Comparison of ENCODE assay signal across 10 cellular contexts in the genomic region with DNA sequence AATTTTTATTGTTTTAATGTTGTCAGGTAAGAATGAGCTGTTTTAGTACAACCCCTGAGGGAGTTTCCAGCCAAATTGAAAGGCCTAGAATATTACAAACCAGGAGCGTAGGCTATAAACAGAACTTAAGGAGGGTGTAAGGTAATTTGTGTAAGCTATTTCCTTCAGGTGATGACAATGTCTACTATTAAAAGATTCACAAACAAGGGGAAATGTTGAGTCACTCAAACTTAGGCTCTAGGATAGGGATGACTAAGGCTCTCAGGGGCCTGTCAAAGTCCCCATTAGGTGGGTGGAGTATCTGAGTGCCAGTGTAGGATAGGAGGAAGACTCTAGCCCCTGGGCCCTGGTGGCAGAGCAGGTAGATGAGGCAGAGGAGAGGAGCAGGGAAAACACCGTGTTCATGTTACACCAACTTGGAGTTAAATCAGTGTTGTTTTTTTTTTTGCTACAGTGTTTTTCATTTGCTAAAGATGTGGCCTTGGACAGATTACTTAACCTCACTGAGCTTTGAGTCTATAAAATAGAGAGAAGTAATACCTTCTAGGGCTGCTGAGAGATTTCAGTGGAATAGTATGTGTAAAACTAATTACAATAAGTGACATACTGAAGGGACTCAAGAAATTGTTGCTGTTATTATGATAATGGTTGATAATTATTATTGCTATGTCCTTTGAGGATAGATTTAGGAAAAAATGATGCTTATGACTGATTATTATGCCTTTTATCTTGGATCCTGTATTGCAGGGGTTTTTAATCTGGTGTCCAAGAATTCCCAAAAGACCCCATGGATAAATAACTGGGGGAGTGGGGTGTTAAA. TPM values are rescaled to one million over a fixed set of nuclear protein-coding genes. Genes with fewer than 3 reads are reported as not detected.
DNase-seq lines count a peak whose midpoint lies in the region; ATAC-seq and TF ChIP-seq lines count a peak whose summit lies in the region.
"Had no signal": no experiment of that assay in that cellular context is flagged by ENCODE, and none has a peak within 500 bp of the region (broad histone marks: within the 10 kb centered on the region; RNA-seq: fewer than 3 reads in every experiment).

No MANE protein-coding gene starts in this region.

- DNase-seq in EL (peak; percentile 60), HT1080 (ENCODE audit: low read depth) (peak; percentile 96), mammary epithelial cell (peak; percentile 99), NCI-H2227 treated with DMSO at 0.1 percent for 48 hours (lab: John Stamatoyannopoulos, UW) (no peak)
- DNase-seq in stimulated activated naive CD4-positive, alpha-beta T cell treated with Interleukin-2 at 50 U/mL for 16 hours (lab: John Stamatoyannopoulos, UW) = no peak
- DNase-seq: naive thymus-derived CD8-positive, alpha-beta T cell had no signal

- no peaks in the 10 kb centered on the region for H4K20me1 ChIP-seq in mammary epithelial cell (ENCODE audit: insufficient read depth, low read length)

- H2AFZ ChIP-seq in mammary epithelial cell (ENCODE audit: low read depth, low read length) = no peak overlapping the region

- 0% methylated on average over 1 of the region's 2 CpGs for WGBS in mammary epithelial cell (ENCODE audit: low coverage, missing lambda C conversion rate)

- in situ Hi-C loops in mammary epithelial cell (cut with MboI; ENCODE audit: low sequenced_read_pairs in 2 of 2) = no loop called here

- dilution Hi-C loops in mammary epithelial cell (cut with HindIII; ENCODE audit: low sequenced_read_pairs) = no loop called here

- no peak overlapping the region for H3K4me2 ChIP-seq in mammary epithelial cell (ENCODE audit: insufficient read depth, low read depth, low read length)

- no peak for TF ChIP-seq CTCF in mammary epithelial cell (conservative IDR thresholded peaks at IDR 0.05 in 1 of 2, IDR thresholded peaks at IDR 0.05 in 1 of 2; ENCODE audit: extremely low read depth in 1 of 2, insufficient read depth in 1 of 2, low read depth in 1 of 2, low read length in 2 of 2)

- H3K9me3 ChIP-seq in mammary epithelial cell (replicated peaks; ENCODE audit: insufficient read depth, low read length) = no peaks in the 10 kb centered on the region
- no peaks in the 10 kb centered on the region for H3K9me3 ChIP-seq in mucosa of stomach (ENCODE audit: control insufficient read depth, low read length)

- no peak overlapping the region for H3K4me3 ChIP-seq in mammary epithelial cell (replicated peaks in 1 of 3; ENCODE audit: insufficient read depth in 1 of 3, low read depth in 2 of 3, low read length in 3 of 3)
- no peak overlapping the region for H3K4me3 ChIP-seq in mucosa of stomach (ENCODE audit: low read length)

- H3K36me3 ChIP-seq in mammary epithelial cell (ENCODE audit: insufficient read depth, low read length) (peaks cover 13% of the 10 kb centered on the region), mucosa of stomach (ENCODE audit: control insufficient read depth, insufficient read depth, low read length) (no peaks in the 10 kb centered on the region)

- ATAC-seq in GM21576 (IDR thresholded peaks at IDR 0.05; ENCODE audit: unreplicated experiment) (no peak), HG03139 (IDR thresholded peaks at IDR 0.05; ENCODE audit: unreplicated experiment) (no peak)
- ATAC-seq: naive thymus-derived CD8-positive, alpha-beta T cell had no signal

- intact Hi-C loops in mammary epithelial cell (cut with micrococcal nuclease) = no loop called here

- H3K27ac ChIP-seq in mammary epithelial cell (ENCODE audit: insufficient read depth, low read depth, low read length) = peak overlapping the region; percentile 99

- CTCF ChIA-PET in mammary epithelial cell (lab: Charles Lee; ENCODE audit: low non-redundant PET) = no interaction called here

- peaks cover 4% of the 10 kb centered on the region for H3K79me2 ChIP-seq in mammary epithelial cell (ENCODE audit: insufficient read depth, low read length)

- TSS peak; percentile 74 for BruUV-seq in mammary epithelial cell (replicated peaks; lab: Mats Ljungman, UMichigan)

- H3K4me1 ChIP-seq in mammary epithelial cell (ENCODE audit: insufficient read depth, low read length) = peaks cover 54% of the 10 kb centered on the region
- H3K4me1 ChIP-seq in mucosa of stomach (ENCODE audit: control insufficient read depth, insufficient read depth, low read length) = peaks cover 49% of the 10 kb centered on the region

- H3K27me3 ChIP-seq in mammary epithelial cell (ENCODE audit: insufficient read depth, low read length) (no peaks in the 10 kb centered on the region), mucosa of stomach (ENCODE audit: control insufficient read depth, insufficient read depth, low read length) (no peaks in the 10 kb centered on the region)

- H3K9ac ChIP-seq in mammary epithelial cell (ENCODE audit: insufficient read depth, low read length) (peak overlapping the region; percentile 69), mucosa of stomach (ENCODE audit: low read length) (peak overlapping the region; percentile 51)

RNA-seq across cellular contexts. Expression of gene TM4SF1, which starts 10.2 kb away (rescaled TPM):
- 508 and 543 TPM in 2 replicates for total RNA-seq in HT1080 (2014; rRNA removed; shearing (Covaris generic))
- 789 and 826 TPM in 2 replicates for polyA plus RNA-seq in HT1080 (2015; cell fraction: cytosol; rRNA removed)
- 636 and 639 TPM in 2 replicates for polyA plus RNA-seq in HT1080 (2015; cell fraction: nucleus; rRNA removed)
- 100 to 1,000 TPM; 121 to 246 TPM for total RNA-seq in mammary epithelial cell
- 285 TPM for polyA plus RNA-seq in mammary epithelial cell
- 178 TPM for polyA minus RNA-seq in mammary epithelial cell
- total RNA-seq: naive thymus-derived CD8-positive, alpha-beta T cell had no signal
- polyA plus RNA-seq: naive thymus-derived CD8-positive, alpha-beta T cell had no signal

RNA-seq across cellular contexts. Expression of gene TM4SF18, which starts 33.8 kb away (rescaled TPM):
- total RNA-seq in HT1080 (2014; rRNA removed; shearing (Covaris generic)) = 0.03 TPM in 1 of 2 replicates, not detected in the other
- polyA plus RNA-seq in HT1080 (2015; cell fraction: cytosol; rRNA removed) = 0.02 and 0.03 TPM in 2 replicates
- not detected in 2 replicates for polyA plus RNA-seq in HT1080 (2015; cell fraction: nucleus; rRNA removed)
- not detected for total RNA-seq in mammary epithelial cell
- not detected for polyA plus RNA-seq in mammary epithelial cell
- not detected for polyA minus RNA-seq in mammary epithelial cell
- total RNA-seq: naive thymus-derived CD8-positive, alpha-beta T cell; T-helper 1 cell treated with Interleukin-12 subunit alpha and Interleukin-12 subunit beta and Interleukin-4 antibody, amounts not matched to agents 30 ng/mL and 1 ng/mL, for 36 hours had no signal
- polyA plus RNA-seq: naive thymus-derived CD8-positive, alpha-beta T cell had no signal

Comparison
In these comparisons a context has a peak if more than half of its experiments do, and no peak if none do; other contexts are left out.
1. DNase-seq: peak in EL (single experiment), HT1080 (single experiment) and mammary epithelial cell (single experiment); none in stimulated activated naive CD4-positive, alpha-beta T cell treated with Interleukin-2 at 50 U/mL for 16 hours (single experiment) and NCI-H2227 treated with DMSO at 0.1 percent for 48 hours (single experiment).